ENCODE assay signal across 11 cellular contexts in the genomic region with DNA sequence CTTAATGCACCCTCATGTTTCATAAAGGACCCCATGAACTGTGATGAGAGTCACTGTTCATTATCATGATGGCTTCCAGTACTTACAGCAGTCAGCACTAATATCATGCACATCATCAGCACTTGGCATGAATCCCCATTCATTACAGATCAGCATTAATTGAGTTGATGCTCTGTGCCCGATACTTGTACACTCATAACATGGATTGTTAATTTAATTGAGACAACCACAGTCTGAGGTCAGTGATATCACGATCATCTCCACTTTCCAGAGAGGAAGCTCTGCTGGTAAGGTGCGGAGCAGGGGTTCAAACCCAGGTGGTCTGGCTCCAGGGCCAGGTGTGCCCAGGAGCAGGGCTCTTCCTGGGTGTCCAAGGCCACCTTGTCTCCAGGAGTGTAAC. TPM values are rescaled to one million over a fixed set of nuclear protein-coding genes. Genes with fewer than 3 reads are reported as not detected.
"Had no signal": no experiment of that assay in that cellular context is flagged by ENCODE, and none has a peak within 500 bp of the region (broad histone marks: within the 10 kb centered on the region; RNA-seq: fewer than 3 reads in every experiment).

No MANE protein-coding gene starts in this region.

RNA-seq across cellular contexts. Expression of a gene that starts 21.2 kb away (rescaled TPM):
- total RNA-seq: OCI-LY7, PC-3, PC-9, Peyer's patch, Right ventricle myocardium inferior, Right ventricle myocardium superior, RPMI7951, SJCRH30, SJSA1, SK-MEL-5, T-cell had no signal

RNA-seq across cellular contexts. Expression of a gene that starts 40.0 kb away (rescaled TPM):
- total RNA-seq: OCI-LY7, Peyer's patch, RPMI7951, SJCRH30, SK-MEL-5, T-cell had no signal
